ENCODE assay signal across 10 cellular contexts in genomic region chr2:112648081-112648480, GRCh38. TPM values are rescaled to one million over a fixed set of nuclear protein-coding genes. Genes with fewer than 3 reads are reported as not detected.
DNase-seq lines count a peak whose midpoint lies in the region; ATAC-seq and TF ChIP-seq lines count a peak whose summit lies in the region.
"Had no signal": no experiment of that assay in that cellular context is flagged by ENCODE, and none has a peak within 500 bp of the region (broad histone marks: within the 10 kb centered on the region; RNA-seq: fewer than 3 reads in every experiment).

No MANE protein-coding gene starts in this region.

- H3K27ac Mint-ChIP-seq in activated naive CD4-positive, alpha-beta T cell treated with anti-CD3 and anti-CD28 coated beads, Interleukin-2, amount 50 U/mL, for 24 hours = no peak overlapping the region
- H3K27ac Mint-ChIP-seq in stimulated activated naive CD8-positive, alpha-beta T cell treated with anti-CD3 and anti-CD28 coated beads, Interleukin-15, amount 100 ng/mL, for 72 hours = no peak overlapping the region

- no peaks in the 10 kb centered on the region for H3K27me3 Mint-ChIP-seq in activated naive CD4-positive, alpha-beta T cell treated with anti-CD3 and anti-CD28 coated beads, Interleukin-2, amount 50 U/mL, for 24 hours
- no peaks in the 10 kb centered on the region for H3K27me3 Mint-ChIP-seq in stimulated activated naive CD8-positive, alpha-beta T cell treated with anti-CD3 and anti-CD28 coated beads, Interleukin-15, amount 100 ng/mL, for 72 hours

- H3K36me3 Mint-ChIP-seq in activated naive CD4-positive, alpha-beta T cell treated with anti-CD3 and anti-CD28 coated beads, Interleukin-2, amount 50 U/mL, for 24 hours = peaks cover 29% of the 10 kb centered on the region

- no peak for TF ChIP-seq CTCF in WI38 (IDR thresholded peaks at IDR 0.05; ENCODE audit: low read depth, low read length)
- TF ChIP-seq CTCF in fibroblast of the aortic adventitia (IDR thresholded peaks at IDR 0.05; ENCODE audit: insufficient read depth, low read length) = no peak

- peaks cover 68% of the 10 kb centered on the region for H3K4me1 Mint-ChIP-seq in activated naive CD4-positive, alpha-beta T cell treated with anti-CD3 and anti-CD28 coated beads, Interleukin-2, amount 50 U/mL, for 24 hours
- H3K4me1 Mint-ChIP-seq in stimulated activated naive CD8-positive, alpha-beta T cell treated with anti-CD3 and anti-CD28 coated beads, Interleukin-15, amount 100 ng/mL, for 72 hours = peaks cover 71% of the 10 kb centered on the region

- DNase-seq in activated naive CD4-positive, alpha-beta T cell treated with anti-CD3 and anti-CD28 coated beads, Interleukin-2, amount 50 U/mL, for 16 hours = no peak
- DNase-seq in fibroblast of the aortic adventitia (ENCODE audit: low read depth) (no peak), iPS-NIHi11 (ENCODE audit: low spot score) (no peak), foreskin melanocyte (no peak)
- no peak for DNase-seq in stimulated activated naive CD8-positive, alpha-beta T cell treated with anti-CD3 and anti-CD28 coated beads, Interleukin-15, amount 100 ng/mL, for 72 hours
- DNase-seq: activated effector memory CD4-positive, alpha-beta T cell treated with Interleukin-2 at 50 U/mL for 16 hours; ovary had no signal

- H3K9me3 Mint-ChIP-seq in activated naive CD4-positive, alpha-beta T cell treated with anti-CD3 and anti-CD28 coated beads, Interleukin-2, amount 50 U/mL, for 24 hours = no peaks in the 10 kb centered on the region
- no peaks in the 10 kb centered on the region for H3K9me3 Mint-ChIP-seq in stimulated activated naive CD8-positive, alpha-beta T cell treated with anti-CD3 and anti-CD28 coated beads, Interleukin-15, amount 100 ng/mL, for 72 hours

- peak overlapping the region; percentile 96 for H3K4me3 Mint-ChIP-seq in activated naive CD4-positive, alpha-beta T cell treated with anti-CD3 and anti-CD28 coated beads, Interleukin-2, amount 50 U/mL, for 24 hours
- peak overlapping the region; percentile 92 to 99 for H3K4me3 Mint-ChIP-seq in stimulated activated naive CD8-positive, alpha-beta T cell treated with anti-CD3 and anti-CD28 coated beads, Interleukin-15, amount 100 ng/mL, for 72 hours

- ATAC-seq in stimulated activated naive CD8-positive, alpha-beta T cell treated with anti-CD3 and anti-CD28 coated beads, Interleukin-15, amount 100 ng/mL, for 72 hours = no peak
- no peak for ATAC-seq in GM18498 (IDR thresholded peaks at IDR 0.05; ENCODE audit: unreplicated experiment)

- peak overlapping the region; percentile 94 for H3K4me3 ChIP-seq in WI38 (ENCODE audit: low read depth, low read length)
- H3K4me3 ChIP-seq in fibroblast of the aortic adventitia (ENCODE audit: low read depth, low read length) = peak overlapping the region; percentile 97
- H3K4me3 ChIP-seq: ovary had no signal

RNA-seq across cellular contexts. Expression of gene SLC20A1, which starts 2.3 kb away (rescaled TPM):
- 127 and 134 TPM in 2 replicates for total RNA-seq in fibroblast of the aortic adventitia (ENCODE audit: low replicate concordance)
